24 cellular contexts compared by ENCODE assay signal in the genomic region with DNA sequence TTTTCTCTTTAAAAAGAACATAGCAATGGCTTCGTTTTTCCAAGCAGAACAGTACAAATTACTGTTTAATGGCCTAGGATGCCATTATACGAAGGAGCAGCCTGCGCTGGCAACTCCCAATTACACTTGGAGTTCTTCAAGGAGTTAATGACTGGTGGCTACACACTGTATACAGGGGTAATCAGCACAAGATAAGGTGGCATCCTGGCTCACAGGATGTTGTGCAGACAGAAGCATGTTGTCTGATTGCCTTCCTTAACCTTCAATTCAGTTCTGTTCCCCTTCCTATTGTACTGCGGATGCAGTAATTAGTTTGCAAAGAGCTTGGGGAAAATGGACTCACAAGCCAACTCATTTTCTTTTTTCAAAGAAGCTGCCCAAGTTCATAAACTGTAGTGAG.
A peak's percentile ranks its signal among the peaks of the same experiment; 100 is the strongest.
DNase-seq lines count a peak whose midpoint lies in the region; ATAC-seq and TF ChIP-seq lines count a peak whose summit lies in the region.
"Had no signal": no experiment of that assay in that cellular context is flagged by ENCODE, and none has a peak within 500 bp of the region (broad histone marks: within the 10 kb centered on the region; RNA-seq: fewer than 3 reads in every experiment).

No MANE protein-coding gene starts in this region.

- no peaks in the 10 kb centered on the region for H4K20me1 ChIP-seq in H9 (ENCODE audit: control insufficient read depth, insufficient read depth, insufficient read length)
- H4K20me1 ChIP-seq: BLaER1 had no signal

- ATAC-seq in aorta (ENCODE audit: low FRiP score) (no peak), GM21619 (IDR thresholded peaks at IDR 0.05; ENCODE audit: unreplicated experiment) (no peak)
- ATAC-seq: PC-3 had no signal

- H3K14ac ChIP-seq in H9 (ENCODE audit: insufficient read depth, low read length): no peak overlapping the region

- no peaks in the 10 kb centered on the region; a peak in 1 of 7 replicates for H3K36me3 Mint-ChIP-seq in H9 (ENCODE audit: insufficient read depth in 1 of 3, low read depth in 3 of 3)
- H3K36me3 Mint-ChIP-seq: CD4-positive, CD25-positive, alpha-beta regulatory T cell had no signal

- H2AFZ ChIP-seq in H9 (ENCODE audit: low read length): no peak overlapping the region

- H4K8ac ChIP-seq in H9 (replicated peaks; ENCODE audit: insufficient read length, low read depth, low read length): no peak overlapping the region
- H4K8ac ChIP-seq in mesendoderm (ENCODE audit: low read depth, low read length): no peak overlapping the region

- H3K4me3 ChIP-seq in mesendoderm (ENCODE audit: low read length) (no peak overlapping the region), aorta (ENCODE audit: low read length in 2 of 2) (no peak overlapping the region)
- H3K4me3 ChIP-seq: BLaER1, MG63 had no signal

- H2BK5ac ChIP-seq in H9 (ENCODE audit: insufficient read length, low read length) (no peak overlapping the region), mesendoderm (ENCODE audit: low read length) (no peak overlapping the region)

- H3K27me3 ChIP-seq in H9 (ENCODE audit: insufficient read depth, low read length): no peaks in the 10 kb centered on the region; the same call in 1 of the 2 replicates
- no peaks in the 10 kb centered on the region for H3K27me3 ChIP-seq in mesendoderm (ENCODE audit: insufficient read depth, low read length, poor library complexity)
- no peaks in the 10 kb centered on the region for H3K27me3 ChIP-seq in aorta (ENCODE audit: control insufficient read depth in 1 of 2, insufficient read depth in 2 of 2, low read length in 1 of 2)
- H3K27me3 ChIP-seq: BLaER1, MG63 had no signal

- H3K9me3 ChIP-seq in H9 (ENCODE audit: control insufficient read depth, low read depth, low read length) (no peaks in the 10 kb centered on the region), aorta (ENCODE audit: control insufficient read depth, low read length) (no peaks in the 10 kb centered on the region)
- H3K9me3 ChIP-seq: BLaER1, MG63, SK-N-SH had no signal

- no peak overlapping the region for H3T11ph ChIP-seq in H9 (ENCODE audit: low read length)

- peaks cover 0 to 1% of the 10 kb centered on the region in 2 experiments; a peak in 2 of 5 replicates for H3K9me3 Mint-ChIP-seq in H9

- no peaks in the 10 kb centered on the region for H3K23me2 ChIP-seq in H9 (ENCODE audit: insufficient read length, low read depth, low read length, poor library complexity, severe bottlenecking)

- no peak overlapping the region for H3K56ac ChIP-seq in H9 (ENCODE audit: insufficient read length, low read depth, low read length)
- no peak overlapping the region for H3K56ac ChIP-seq in mesendoderm (ENCODE audit: low read length)

- no peak overlapping the region for H2BK12ac ChIP-seq in H9 (ENCODE audit: insufficient read length, low read depth, low read length)

- no peak overlapping the region for H3K27ac ChIP-seq in H9 (ENCODE audit: insufficient read length, low read depth, low read length)
- H3K27ac ChIP-seq in mesendoderm (ENCODE audit: low read depth, low read length): no peak overlapping the region
- H3K27ac ChIP-seq in aorta (ENCODE audit: low read depth in 1 of 2, low read length in 2 of 2): no peak overlapping the region
- H3K27ac ChIP-seq: BLaER1 had no signal

- H3K23ac ChIP-seq in H9 (ENCODE audit: insufficient read length, low read depth, low read length): no peak overlapping the region
- no peak overlapping the region for H3K23ac ChIP-seq in mesendoderm (ENCODE audit: low read length)

- no peak overlapping the region for H3K4me2 ChIP-seq in H9 (ENCODE audit: insufficient read depth, insufficient read length, low read length)
- no peak overlapping the region for H3K4me2 ChIP-seq in mesendoderm (ENCODE audit: low read length)
- H3K4me2 ChIP-seq: BLaER1, SK-N-SH had no signal

- H2AK5ac ChIP-seq in H9 (ENCODE audit: insufficient read length, low read length): no peak overlapping the region
- no peak overlapping the region for H2AK5ac ChIP-seq in mesendoderm (ENCODE audit: low read length)

- H2BK15ac ChIP-seq in H9 (ENCODE audit: low read depth, low read length): no peak overlapping the region
- H2BK15ac ChIP-seq in mesendoderm (replicated peaks; ENCODE audit: low read depth): no peak overlapping the region

- no peak overlapping the region for H2BK120ac ChIP-seq in H9 (ENCODE audit: low read depth, low read length, poor library complexity, severe bottlenecking)
- H2BK120ac ChIP-seq in mesendoderm (ENCODE audit: low read depth, low read length): no peak overlapping the region

- H3K18ac ChIP-seq in H9 (ENCODE audit: insufficient read length, low read depth, low read length): no peak overlapping the region
- no peak overlapping the region for H3K18ac ChIP-seq in mesendoderm (ENCODE audit: low read length)

- H3K36me3 ChIP-seq in mesendoderm (ENCODE audit: control insufficient read depth, insufficient read depth, low read length): no peaks in the 10 kb centered on the region
- no peaks in the 10 kb centered on the region for H3K36me3 ChIP-seq in aorta (ENCODE audit: control insufficient read depth in 1 of 2, insufficient read depth in 2 of 2, low read length in 1 of 2)
- H3K36me3 ChIP-seq: BLaER1, MG63 had no signal

- no peaks in the 10 kb centered on the region for H3K79me2 ChIP-seq in H9 (ENCODE audit: insufficient read depth, low read length)
- H3K79me2 ChIP-seq in mesendoderm (ENCODE audit: control insufficient read depth, insufficient read depth, low read length): no peaks in the 10 kb centered on the region

- TF ChIP-seq CTCF in H9 (conservative IDR thresholded peaks at IDR 0.05): no peak

- H3K4ac ChIP-seq in H9 (ENCODE audit: low read depth, low read length) (no peak overlapping the region), mesendoderm (ENCODE audit: low read depth, low read length) (no peak overlapping the region)

- H3K79me1 ChIP-seq in H9 (ENCODE audit: insufficient read depth, low read depth, low read length, poor library complexity, severe bottlenecking) (no peaks in the 10 kb centered on the region), mesendoderm (ENCODE audit: low read length) (no peaks in the 10 kb centered on the region)

- no peak overlapping the region for H4K91ac ChIP-seq in H9 (ENCODE audit: insufficient read length, low read depth, low read length)

- H3K9ac ChIP-seq in H9 (ENCODE audit: extremely low read depth, insufficient read length, low read length): no peak overlapping the region
- H3K9ac ChIP-seq in mesendoderm (ENCODE audit: low read length): no peak overlapping the region
- H3K9ac ChIP-seq: BLaER1, SK-N-SH had no signal

- H3K4me3 Mint-ChIP-seq in H9: no peak overlapping the region
- H3K4me3 Mint-ChIP-seq: CD4-positive, CD25-positive, alpha-beta regulatory T cell had no signal

- DNase-seq in H9 (peak; percentile 32), NCI-H69 (lab: John Stamatoyannopoulos, UW) (peak; percentile 69), iPS DF 4.7 (ENCODE audit: extremely low read depth, low spot score) (peak; percentile 28), mesendoderm (peak; percentile 75), aorta (no peak)
- DNase-seq in effector CD8-positive, alpha-beta T cell (lab: John Stamatoyannopoulos, UW): no peak
- DNase-seq in activated CD4-positive, alpha-beta T cell treated with anti-CD3 and anti-CD28 coated beads for 4 hours: no peak
- DNase-seq: CD4-positive, CD25-positive, alpha-beta regulatory T cell; DMS53; IMR-90; KG1; MG63; NCI-H1105 treated with DMSO at 0.1 percent for 48 hours; NCI-H1694; NCI-H2029 treated with DMSO at 0.1 percent for 48 hours; NCI-H2171 treated with DMSO at 0.1 percent for 48 hours; NCI-H345; NCI-H524; NCI-H774; PC-3; SK-N-SH; SW 1271 had no signal

- no peak overlapping the region for H2BK20ac ChIP-seq in H9 (ENCODE audit: low read depth, low read length, poor library complexity, severe bottlenecking)

- intact Hi-C loops in aorta (cut with DNase I): no loop called here

- H4K5ac ChIP-seq in H9 (ENCODE audit: insufficient read length, low read depth, low read length): no peak overlapping the region
- no peak overlapping the region for H4K5ac ChIP-seq in mesendoderm (ENCODE audit: low read length)

- H3K4me1 ChIP-seq in H9 (ENCODE audit: insufficient read depth, low read length) (no peaks in the 10 kb centered on the region), mesendoderm (ENCODE audit: control insufficient read depth, low read depth, low read length) (no peaks in the 10 kb centered on the region), aorta (ENCODE audit: control insufficient read depth in 1 of 2, insufficient read depth in 2 of 2, low read length in 2 of 2) (no peaks in the 10 kb centered on the region)
- H3K4me1 ChIP-seq: BLaER1 had no signal

- whole genome bisulfite sequencing in H9 (ENCODE audit: extremely low coverage, insufficient read length, low lambda C conversion rate): no CpG with 5 or more reads among the region's 4 CpGs
- WGBS in mesendoderm (ENCODE audit: extremely low coverage, insufficient coverage, low lambda C conversion rate): no CpG with 5 or more reads among the region's 4 CpGs
- WGBS in aorta, 2 donors: 77 to 86% methylated on average over 4 of the region's 4 CpGs

- H3K4me1 Mint-ChIP-seq in H9: peaks cover 0 to 9% of the 10 kb centered on the region in 2 experiments; a peak in 2 of 4 replicates
- H3K4me1 Mint-ChIP-seq: CD4-positive, CD25-positive, alpha-beta regulatory T cell had no signal

- H3K27ac Mint-ChIP-seq in H9: peak overlapping the region in 1 of 3 experiments; percentile 49; a peak in 1 of 7 replicates
- H3K27ac Mint-ChIP-seq: CD4-positive, CD25-positive, alpha-beta regulatory T cell had no signal

- H3K27me3 Mint-ChIP-seq in H9 (ENCODE audit: low read depth): no peaks in the 10 kb centered on the region
- H3K27me3 Mint-ChIP-seq: CD4-positive, CD25-positive, alpha-beta regulatory T cell had no signal

Comparison
In these comparisons a context has a peak if more than half of its experiments do, and no peak if none do; other contexts are left out.
1. DNase-seq: peak in H9 (single experiment), NCI-H69 (single experiment), iPS DF 4.7 (single experiment) and mesendoderm (single experiment); none in effector CD8-positive, alpha-beta T cell (single experiment), activated CD4-positive, alpha-beta T cell treated with anti-CD3 and anti-CD28 coated beads for 4 hours (0 of 2) and aorta (0 of 2).